Comparison of ENCODE assay signal across 21 cellular contexts in the genomic region with DNA sequence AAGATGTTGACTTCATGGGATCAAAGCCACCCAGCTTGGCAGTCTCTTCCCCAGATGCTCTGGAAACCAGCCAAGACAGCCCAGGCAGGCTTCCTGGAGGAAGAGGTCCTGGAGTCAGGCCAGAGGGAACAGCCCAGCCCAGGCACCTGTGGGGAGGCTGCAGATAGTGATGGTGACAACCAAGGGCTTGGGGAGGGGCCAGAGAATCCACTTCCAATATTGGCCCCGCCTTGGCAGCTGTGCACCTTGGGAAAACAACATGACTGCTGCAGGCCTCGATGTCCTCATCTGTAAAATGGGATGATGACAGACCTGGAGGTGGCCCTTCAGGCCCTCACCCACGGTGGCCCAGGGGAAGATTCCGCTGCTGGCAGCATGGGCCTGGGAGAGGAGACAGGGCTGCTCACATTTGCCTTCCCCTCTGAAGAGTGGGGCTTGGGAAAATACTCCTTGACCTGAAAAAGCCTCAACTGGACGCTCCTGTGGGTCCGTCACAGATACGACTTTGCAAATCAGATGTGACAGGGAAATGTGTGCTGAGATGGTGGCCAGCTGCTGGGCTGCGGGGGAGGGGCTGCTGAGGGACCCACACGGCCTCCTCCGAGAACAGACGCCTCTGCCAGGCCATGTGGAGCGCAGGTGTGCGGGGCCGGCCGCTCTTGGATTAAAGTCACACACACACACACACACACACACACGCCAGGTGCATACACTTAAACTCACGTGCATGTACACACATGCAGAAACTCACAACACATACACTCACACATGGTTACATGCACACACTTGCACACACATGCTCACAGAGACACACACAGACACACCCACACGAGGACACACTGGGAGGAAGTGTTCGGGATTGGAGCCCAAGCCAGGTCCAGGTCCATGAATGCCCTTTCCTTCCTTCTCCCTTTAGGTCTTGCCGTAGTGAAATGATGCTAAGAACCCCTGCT.
DNase-seq lines count a peak whose midpoint lies in the region; ATAC-seq and TF ChIP-seq lines count a peak whose summit lies in the region.
"Had no signal": no experiment of that assay in that cellular context is flagged by ENCODE, and none has a peak within 500 bp of the region (broad histone marks: within the 10 kb centered on the region; RNA-seq: fewer than 3 reads in every experiment).

No MANE protein-coding gene starts in this region.

- H2AFZ ChIP-seq in mammary epithelial cell (ENCODE audit: low read depth, low read length), result no peak overlapping the region
- H2AFZ ChIP-seq: parathyroid adenoma had no signal

- H3K4me1 ChIP-seq in mammary epithelial cell (ENCODE audit: insufficient read depth, low read length) (no peaks in the 10 kb centered on the region), sigmoid colon (peaks cover 0 to 18% (median 7%) of the 10 kb centered on the region in 4 donors)
- H3K4me1 ChIP-seq: BLaER1, Caco-2, HAP-1, parathyroid adenoma, upper lobe of right lung had no signal

- H3K27me3 Mint-ChIP-seq in MCF 10A (ENCODE audit: insufficient read depth, unreplicated experiment) (no peaks in the 10 kb centered on the region), endothelial cell (ENCODE audit: unreplicated experiment) (peaks cover 7% of the 10 kb centered on the region)
- H3K27me3 Mint-ChIP-seq: naive B cell had no signal

- H3K27ac Mint-ChIP-seq in MCF 10A (ENCODE audit: low read depth, unreplicated experiment), result no peak overlapping the region
- H3K27ac Mint-ChIP-seq in endothelial cell (ENCODE audit: unreplicated experiment), result peak overlapping the region; percentile 37

- H3K9me3 Mint-ChIP-seq in MCF 10A (ENCODE audit: unreplicated experiment) (no peaks in the 10 kb centered on the region), endothelial cell (ENCODE audit: unreplicated experiment) (no peaks in the 10 kb centered on the region)
- H3K9me3 Mint-ChIP-seq: activated T-cell treated with anti-CD3 and anti-CD28 coated beads, Interleukin-2, amount 50 U/mL, for 4 hours; naive B cell had no signal

- H3K9me3 ChIP-seq in mammary epithelial cell (replicated peaks; ENCODE audit: insufficient read depth, low read length) (no peaks in the 10 kb centered on the region), sigmoid colon (no peaks in the 10 kb centered on the region)
- H3K9me3 ChIP-seq: BLaER1, Caco-2, HAP-1, upper lobe of right lung had no signal

- H3K27ac ChIP-seq in mammary epithelial cell (ENCODE audit: insufficient read depth, low read depth, low read length) (no peak overlapping the region), sigmoid colon (no peak overlapping the region)
- H3K27ac ChIP-seq: BLaER1, parathyroid adenoma, upper lobe of right lung had no signal

- WGBS in mammary epithelial cell (ENCODE audit: low coverage, missing lambda C conversion rate), result 89% methylated on average over 14 of the region's 20 CpGs
- 75 to 84% methylated on average over 20 of the region's 20 CpGs for WGBS in sigmoid colon, 2 donors

- dilution Hi-C loops in mammary epithelial cell (cut with HindIII; ENCODE audit: low sequenced_read_pairs), result no loop called here

- H3K4me3 Mint-ChIP-seq in MCF 10A (ENCODE audit: unreplicated experiment) (no peak overlapping the region), endothelial cell (ENCODE audit: unreplicated experiment) (no peak overlapping the region)
- H3K4me3 Mint-ChIP-seq: activated T-cell treated with anti-CD3 and anti-CD28 coated beads, Interleukin-2, amount 50 U/mL, for 4 hours; naive B cell had no signal

- H3K4me2 ChIP-seq in mammary epithelial cell (ENCODE audit: insufficient read depth, low read depth, low read length), result no peak overlapping the region
- H3K4me2 ChIP-seq: BLaER1 had no signal

- DNase-seq in mammary epithelial cell (no peak), MCF 10A (ENCODE audit: unreplicated experiment) (no peak), NCI-H82 treated with DMSO at 0.1 percent for 48 hours (lab: John Stamatoyannopoulos, UW; ENCODE audit: unreplicated experiment) (peak; percentile 36), endothelial cell (ENCODE audit: low spot score) (no peak), sigmoid colon (peak; percentile 64), GM13976 (ENCODE audit: low spot score) (no peak), NCI-H2196 treated with DMSO at 0.1 percent for 48 hours (lab: John Stamatoyannopoulos, UW; ENCODE audit: unreplicated experiment) (no peak)
- DNase-seq: activated CD8-positive, alpha-beta memory T cell treated with anti-CD3 and anti-CD28 coated beads for 24 hours; activated T-cell treated with anti-CD3 and anti-CD28 coated beads, Interleukin-2, amount 50 U/mL, for 4 hours; amniotic stem cell; cortex of kidney; NCI-H1105; NCI-H2081 treated with DMSO at 0.1 percent for 48 hours; NCI-H510A had no signal

- POLR2A ChIA-PET in MCF 10A (lab: Yijun Ruan, JAX), result no interaction called here

- TF ChIP-seq CTCF in mammary epithelial cell (conservative IDR thresholded peaks at IDR 0.05 in 1 of 2, IDR thresholded peaks at IDR 0.05 in 1 of 2; ENCODE audit: extremely low read depth in 1 of 2, insufficient read depth in 1 of 2, low read depth in 1 of 2, low read length in 2 of 2) (no peak), MCF 10A (IDR thresholded peaks at IDR 0.05; ENCODE audit: unreplicated experiment) (no peak), endothelial cell (IDR thresholded peaks at IDR 0.05; ENCODE audit: unreplicated experiment) (no peak), sigmoid colon (IDR thresholded peaks at IDR 0.05) (no peak), GM13976 (IDR thresholded peaks at IDR 0.05; ENCODE audit: borderline replicate concordance, control extremely low read depth, extremely low read depth, insufficient read depth, missing control alignments) (no peak)

- CTCF ChIA-PET in mammary epithelial cell (lab: Charles Lee; ENCODE audit: low non-redundant PET) (interaction anchor here (0.6 kb wide), 1 partner anchor 317 kb away, joined by 3 read pairs; no protein-coding TSS in a partner anchor), MCF 10A (lab: Yijun Ruan, JAX) (interaction anchor here (0.6 to 1.1 kb wide), 4 partner anchors 13 to 1028 kb away, joined by 3 to 4 read pairs (median 3); no protein-coding TSS in a partner anchor)

- H3K27me3 ChIP-seq in mammary epithelial cell (ENCODE audit: insufficient read depth, low read length) (no peaks in the 10 kb centered on the region), sigmoid colon (no peaks in the 10 kb centered on the region)
- H3K27me3 ChIP-seq: BLaER1, upper lobe of right lung had no signal

- H4K20me1 ChIP-seq in mammary epithelial cell (ENCODE audit: insufficient read depth, low read length), result no peaks in the 10 kb centered on the region
- H4K20me1 ChIP-seq: BLaER1 had no signal

- H3K36me3 Mint-ChIP-seq in MCF 10A (ENCODE audit: insufficient read depth, unreplicated experiment), result no peaks in the 10 kb centered on the region
- H3K36me3 Mint-ChIP-seq in endothelial cell (ENCODE audit: low read depth, unreplicated experiment), result no peaks in the 10 kb centered on the region
- H3K36me3 Mint-ChIP-seq: naive B cell had no signal

- in situ Hi-C loops in mammary epithelial cell (cut with MboI; ENCODE audit: low sequenced_read_pairs in 2 of 2) (no loop called here), GM13976 (cut with MboI; ENCODE audit: low sequenced_read_pairs, unreplicated experiment) (no loop called here)

- H3K36me3 ChIP-seq in mammary epithelial cell (ENCODE audit: insufficient read depth, low read length) (no peaks in the 10 kb centered on the region), sigmoid colon (no peaks in the 10 kb centered on the region)
- H3K36me3 ChIP-seq: BLaER1, HAP-1, upper lobe of right lung had no signal

- TF ChIP-seq POLR2A in sigmoid colon (IDR thresholded peaks at IDR 0.05), result no peak

- ATAC-seq in GM21717 (IDR thresholded peaks at IDR 0.05; ENCODE audit: unreplicated experiment), result no peak

- H3K4me3 ChIP-seq in mammary epithelial cell (replicated peaks in 1 of 3; ENCODE audit: insufficient read depth in 1 of 3, low read depth in 2 of 3, low read length in 3 of 3) (no peak overlapping the region), sigmoid colon (no peak overlapping the region)
- H3K4me3 ChIP-seq: BLaER1, HAP-1, upper lobe of right lung had no signal

- TF ChIP-seq EP300 in sigmoid colon (IDR thresholded peaks at IDR 0.05), result no peak

- BruUV-seq in mammary epithelial cell (replicated peaks; lab: Mats Ljungman, UMichigan) (TSS peak; percentile 73), MCF 10A (replicated peaks; lab: Mats Ljungman, UMichigan) (no TSS peak)

- H3K9ac ChIP-seq in mammary epithelial cell (ENCODE audit: insufficient read depth, low read length), result no peak overlapping the region
- H3K9ac ChIP-seq: BLaER1, parathyroid adenoma had no signal

- no peaks in the 10 kb centered on the region for H3K79me2 ChIP-seq in mammary epithelial cell (ENCODE audit: insufficient read depth, low read length)
- H3K79me2 ChIP-seq: parathyroid adenoma had no signal

- H3K4me1 Mint-ChIP-seq in MCF 10A (ENCODE audit: insufficient read depth, unreplicated experiment), result no peaks in the 10 kb centered on the region
- no peaks in the 10 kb centered on the region for H3K4me1 Mint-ChIP-seq in endothelial cell (ENCODE audit: unreplicated experiment)

- intact Hi-C loops in mammary epithelial cell (cut with micrococcal nuclease) (no loop called here), MCF 10A (cut with micrococcal nuclease) (loop anchor here (5.0 to 10.0 kb wide), 2 partner anchors 116 to 204 kb away; no protein-coding TSS in a partner anchor), sigmoid colon (cut with DNase I) (no loop called here)

Comparison
In these comparisons a context has a peak if more than half of its experiments do, and no peak if none do; other contexts are left out.
1. DNase-seq: peak in NCI-H82 treated with DMSO at 0.1 percent for 48 hours (single experiment) and sigmoid colon (single experiment); none in mammary epithelial cell (single experiment), MCF 10A (single experiment), endothelial cell (single experiment), GM13976 (single experiment) and NCI-H2196 treated with DMSO at 0.1 percent for 48 hours (single experiment).